In the genomic region with DNA sequence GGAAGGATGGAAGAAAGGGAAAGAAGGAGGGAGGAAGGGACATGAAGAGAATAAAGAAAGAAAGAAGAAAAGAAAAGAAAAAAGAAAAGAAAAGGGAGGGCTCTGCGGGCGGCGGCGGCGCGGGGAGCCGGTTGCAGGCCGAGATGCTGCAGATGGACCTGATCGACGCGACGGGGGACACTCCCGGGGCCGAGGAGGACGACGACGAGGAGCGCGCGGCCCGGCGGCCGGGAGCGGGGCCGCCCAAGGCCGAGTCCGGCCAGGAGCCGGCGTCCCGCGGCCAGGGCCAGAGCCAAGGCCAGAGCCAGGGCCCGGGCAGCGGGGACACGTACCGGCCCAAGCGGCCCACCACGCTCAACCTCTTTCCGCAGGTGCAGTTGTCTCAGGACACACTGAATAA, we compare ENCODE assay signal across 7 cellular contexts. TPM values are rescaled to one million over a fixed set of nuclear protein-coding genes. Genes with fewer than 3 reads are reported as not detected.
DNase-seq lines count a peak whose midpoint lies in the region; ATAC-seq, FAIRE-seq and TF ChIP-seq lines count a peak whose summit lies in the region.
"Not testable (repeated sequence)": the region's sequence is repeated elsewhere in the genome, so short reads cannot be mapped to it uniquely, and the experiment has no call there.

No MANE protein-coding gene starts in this region.

- not testable (repeated sequence) for H3K9me2 ChIP-seq in Karpas-422 (replicated peaks; ENCODE audit: insufficient read depth, low read length)

- not testable (repeated sequence) for FAIRE-seq in HepG2 (lab: Jason Lieb, UNC)

- DNase-seq in Karpas-422 = peak; percentile 6
- DNase-seq in Right ventricle myocardium superior; right cardiac atrium; HepG2 (ENCODE audit: low spot score); suprapubic skin (ENCODE audit: low spot score in 2 of 2): not testable (repeated sequence)
- peak; percentile 69 for DNase-seq in posterior vena cava (ENCODE audit: low spot score)

- TF ChIP-seq POLR2A in HepG2 (IDR thresholded peaks at IDR 0.05; ENCODE audit: insufficient read depth in 1 of 2, low read depth in 2 of 2, low read length in 2 of 2); suprapubic skin (IDR thresholded peaks at IDR 0.05): not testable (repeated sequence)

- H3K79me2 ChIP-seq in Karpas-422 (ENCODE audit: low read length); HepG2 (ENCODE audit: insufficient read depth, low read length): not testable (repeated sequence)

- in situ Hi-C loops in HepG2 (cut with HindIII; ENCODE audit: extremely low pct_ligation_motif_present, low pct_unique_long_range_greater_than_20kb) = not testable (repeated sequence)

- ATAC-seq in esophagus mucosa (peak; percentile 30), Right ventricle myocardium superior (ENCODE audit: poor library complexity) (peak; percentile 43), right cardiac atrium (peak; percentile 54 to 58), HepG2 (peak; percentile 14; the same call in 2 of the 3 replicates)

- not testable (repeated sequence) for H3K27me3 ChIP-seq in Karpas-422 (ENCODE audit: low read length); right cardiac atrium (ENCODE audit: control insufficient read depth, insufficient read depth); HepG2 (ENCODE audit: control insufficient read depth in 1 of 2, insufficient read depth in 2 of 2, low read length in 2 of 2); suprapubic skin

- H2AFZ ChIP-seq in Karpas-422 (ENCODE audit: low read length); HepG2 (ENCODE audit: low read length): not testable (repeated sequence)

- H3K4me3 ChIP-seq in Karpas-422 (ENCODE audit: low read length); right cardiac atrium (ENCODE audit: low read length); HepG2 (replicated peaks in 1 of 3; ENCODE audit: insufficient read depth in 1 of 3, low read depth in 2 of 3, low read length in 3 of 3): not testable (repeated sequence)
- H3K4me3 ChIP-seq in suprapubic skin = peak overlapping the region; percentile 12

- CTCF ChIA-PET in HepG2 (lab: Yijun Ruan, JAX; ENCODE audit: low intra/inter-chr PET ratio, low total read pairs) = not testable (repeated sequence)

- 9% methylated on average over 25 of the region's 38 CpGs for WGBS in right cardiac atrium
- 86% methylated on average over 24 of the region's 38 CpGs for WGBS in HepG2 (ENCODE audit: low lambda C conversion rate)
- WGBS in suprapubic skin = 33% methylated on average over 24 of the region's 38 CpGs

- TF ChIP-seq RAD21 in HepG2 (CRISPR knock-in tag; IDR thresholded peaks at IDR 0.05) = not testable (repeated sequence)

- H3K27ac ChIP-seq in Karpas-422 (ENCODE audit: low read length); right cardiac atrium (ENCODE audit: low read length); HepG2 (ENCODE audit: extremely low read length, insufficient read depth, low read length); suprapubic skin: not testable (repeated sequence)

- not testable (repeated sequence) for H3K4me1 ChIP-seq in Karpas-422 (ENCODE audit: low read length); right cardiac atrium (ENCODE audit: control insufficient read depth, insufficient read depth, low read length); HepG2 (ENCODE audit: insufficient read depth, low read length); suprapubic skin

- POLR2A ChIA-PET in HepG2 (lab: Yijun Ruan, JAX) = not testable (repeated sequence)

- H3K4me2 ChIP-seq in Karpas-422 (ENCODE audit: low read depth, low read length, poor library complexity, severe bottlenecking); HepG2 (ENCODE audit: low read depth, low read length): not testable (repeated sequence)

- TF ChIP-seq CTCF in HepG2 (CRISPR knock-in tag; IDR thresholded peaks at IDR 0.05); suprapubic skin (IDR thresholded peaks at IDR 0.05): not testable (repeated sequence)

- TF ChIP-seq EP300 in HepG2 (IDR thresholded peaks at IDR 0.05; ENCODE audit: low read depth in 2 of 2, low read length in 2 of 2); HepG2 (CRISPR knock-in tag; IDR thresholded peaks at IDR 0.05; ENCODE audit: borderline replicate concordance); suprapubic skin (IDR thresholded peaks at IDR 0.05): not testable (repeated sequence)

- not testable (repeated sequence) for H3K9me3 ChIP-seq in Karpas-422 (ENCODE audit: low read length); right cardiac atrium (ENCODE audit: control insufficient read depth, low read length); HepG2 (ENCODE audit: low read length); suprapubic skin

- H3K36me3 ChIP-seq in Karpas-422 (ENCODE audit: insufficient read depth, low read length); HepG2 (replicated peaks in 1 of 2; ENCODE audit: control insufficient read depth in 1 of 2, insufficient read depth in 2 of 2, low read length in 2 of 2); suprapubic skin: not testable (repeated sequence)

- not testable (repeated sequence) for BruUV-seq in HepG2 (replicated peaks; lab: Mats Ljungman, UMichigan)

- not testable (repeated sequence) for H3K9ac ChIP-seq in Karpas-422 (ENCODE audit: low read length); HepG2 (ENCODE audit: insufficient read depth, low read depth, low read length)

- intact Hi-C loops in Right ventricle myocardium superior (cut with DNase I); right cardiac atrium (cut with DNase I); HepG2 (cut with micrococcal nuclease; ENCODE audit: unreplicated experiment); posterior vena cava (cut with DNase I): not testable (repeated sequence)

- not testable (repeated sequence) for H4K20me1 ChIP-seq in Karpas-422 (ENCODE audit: insufficient read depth, low read depth, low read length); HepG2 (ENCODE audit: insufficient read depth, low read length)

RNA-seq across cellular contexts. Expression of a gene that starts 50.3 kb away (rescaled TPM):
- total RNA-seq in Karpas-422 (2014; rRNA removed; shearing (Covaris generic); ENCODE audit: low replicate concordance) = 127 and 153 TPM in 2 replicates
- total RNA-seq in esophagus mucosa (56.2 TPM), Right ventricle myocardium superior (25.1 TPM), right cardiac atrium (10 to 100 TPM; 36.2 to 53.8 (median 43.7) TPM), HepG2 (2016; rRNA removed; fragmentation: Illumina TruSeq; extraction: Trizol) (59.6 and 60.9 TPM in 2 replicates), posterior vena cava (10 to 100 TPM; 65.9 to 73.1 TPM), suprapubic skin (100 to 1,000 TPM in 1 of 4 donors, 10 to 100 TPM in 3; 68.2 to 187 (median 79.0) TPM)
- polyA plus RNA-seq in right cardiac atrium (15.9 TPM), HepG2 (2011; rRNA removed) (22.8 and 24.0 TPM in 2 replicates)
- 223 and 253 TPM in 2 replicates for total RNA-seq in HepG2 (2016; cell fraction: cytosol; rRNA removed; fragmentation: Illumina TruSeq; extraction: Trizol; ENCODE audit: low read depth)
- 54.9 and 58.3 TPM in 2 replicates for total RNA-seq in HepG2 (2016; cell fraction: insoluble cytoplasmic fraction; rRNA removed; fragmentation: Illumina TruSeq; extraction: Trizol)
- total RNA-seq in HepG2 (2016; cell fraction: membrane; rRNA removed; fragmentation: Illumina TruSeq; extraction: Trizol) = 138 and 153 TPM in 2 replicates
- 130 and 145 TPM in 2 replicates for total RNA-seq in HepG2 (2016; cell fraction: nucleus; rRNA removed; fragmentation: Illumina TruSeq; extraction: Trizol)
- 11.2 and 14.3 TPM in 2 replicates for polyA plus RNA-seq in HepG2 (2011; cell fraction: cytosol; rRNA removed)
- 69.1 and 88.4 TPM in 2 replicates for polyA plus RNA-seq in HepG2 (2011; cell fraction: nucleus; rRNA removed)
- polyA plus RNA-seq in HepG2 (2012) = 23.5 and 23.7 TPM in 2 replicates
- 2.0 and 2.7 TPM in 2 replicates for polyA plus RNA-seq in HepG2 (2016; cell fraction: cytosol; fragmentation: Illumina TruSeq; extraction: Trizol; ENCODE audit: low read depth)
- polyA plus RNA-seq in HepG2 (2016; cell fraction: insoluble cytoplasmic fraction; fragmentation: Illumina TruSeq; extraction: Trizol; ENCODE audit: low read depth) = 21.5 and 27.8 TPM in 2 replicates
- 5.6 and 6.8 TPM in 2 replicates for polyA plus RNA-seq in HepG2 (2016; cell fraction: membrane; fragmentation: Illumina TruSeq; extraction: Trizol; ENCODE audit: low read depth)
- polyA plus RNA-seq in HepG2 (2016; cell fraction: nucleus; fragmentation: Illumina TruSeq; extraction: Trizol; ENCODE audit: insufficient read depth, low read depth) = 94.8 and 102 TPM in 2 replicates
- 94.4 and 97.7 TPM in 2 replicates for polyA minus RNA-seq in HepG2 (2011; rRNA and poly(A)+ RNA removed; ENCODE audit: low replicate concordance)
- 61.5 and 62.2 TPM in 2 replicates for polyA minus RNA-seq in HepG2 (2011; cell fraction: cytosol; rRNA and poly(A)+ RNA removed)
- polyA minus RNA-seq in HepG2 (2011; cell fraction: nucleus; rRNA and poly(A)+ RNA removed) = 272 and 315 TPM in 2 replicates

RNA-seq across cellular contexts. Expression of a gene that starts 51.4 kb away (rescaled TPM):
- 1.7 and 4.0 TPM in 2 replicates for total RNA-seq in Karpas-422 (2014; rRNA removed; shearing (Covaris generic); ENCODE audit: low replicate concordance)
- total RNA-seq in esophagus mucosa (1.4 TPM), Right ventricle myocardium superior (1.3 TPM), right cardiac atrium (1 to 10 TPM; 1.3 to 2.0 (median 1.7) TPM), HepG2 (2016; rRNA removed; fragmentation: Illumina TruSeq; extraction: Trizol) (0.67 and 0.97 TPM in 2 replicates), posterior vena cava (1 to 10 TPM; 1.7 to 5.4 TPM), suprapubic skin (1 to 10 TPM; 2.1 to 9.4 (median 5.3) TPM)
- polyA plus RNA-seq in right cardiac atrium (0.91 TPM), HepG2 (2011; rRNA removed) (1.0 and 1.3 TPM in 2 replicates)
- total RNA-seq in HepG2 (2016; cell fraction: cytosol; rRNA removed; fragmentation: Illumina TruSeq; extraction: Trizol; ENCODE audit: low read depth) = 0.91 and 1.2 TPM in 2 replicates
- total RNA-seq in HepG2 (2016; cell fraction: insoluble cytoplasmic fraction; rRNA removed; fragmentation: Illumina TruSeq; extraction: Trizol) = 0.65 and 0.69 TPM in 2 replicates
- 0.76 and 0.83 TPM in 2 replicates for total RNA-seq in HepG2 (2016; cell fraction: membrane; rRNA removed; fragmentation: Illumina TruSeq; extraction: Trizol)
- 1.5 and 1.6 TPM in 2 replicates for total RNA-seq in HepG2 (2016; cell fraction: nucleus; rRNA removed; fragmentation: Illumina TruSeq; extraction: Trizol)
- 0.28 and 0.36 TPM in 2 replicates for polyA plus RNA-seq in HepG2 (2011; cell fraction: cytosol; rRNA removed)
- polyA plus RNA-seq in HepG2 (2011; cell fraction: nucleus; rRNA removed) = 1.1 and 1.2 TPM in 2 replicates
- 1.5 and 1.7 TPM in 2 replicates for polyA plus RNA-seq in HepG2 (2012)
- polyA plus RNA-seq in HepG2 (2016; cell fraction: cytosol; fragmentation: Illumina TruSeq; extraction: Trizol; ENCODE audit: low read depth) = 0.19 and 0.36 TPM in 2 replicates
- polyA plus RNA-seq in HepG2 (2016; cell fraction: insoluble cytoplasmic fraction; fragmentation: Illumina TruSeq; extraction: Trizol; ENCODE audit: low read depth) = 0.74 and 0.97 TPM in 2 replicates
- polyA plus RNA-seq in HepG2 (2016; cell fraction: membrane; fragmentation: Illumina TruSeq; extraction: Trizol; ENCODE audit: low read depth) = 0.45 and 0.54 TPM in 2 replicates
- 1.3 and 1.9 TPM in 2 replicates for polyA plus RNA-seq in HepG2 (2016; cell fraction: nucleus; fragmentation: Illumina TruSeq; extraction: Trizol; ENCODE audit: insufficient read depth, low read depth)
- polyA minus RNA-seq in HepG2 (2011; rRNA and poly(A)+ RNA removed; ENCODE audit: low replicate concordance) = 2.1 and 7.4 TPM in 2 replicates
- 0.20 and 0.79 TPM in 2 replicates for polyA minus RNA-seq in HepG2 (2011; cell fraction: cytosol; rRNA and poly(A)+ RNA removed)
- polyA minus RNA-seq in HepG2 (2011; cell fraction: nucleus; rRNA and poly(A)+ RNA removed) = 2.6 and 4.1 TPM in 2 replicates
